Comparison of ENCODE assay signal across 24 cellular contexts in the genomic region with DNA sequence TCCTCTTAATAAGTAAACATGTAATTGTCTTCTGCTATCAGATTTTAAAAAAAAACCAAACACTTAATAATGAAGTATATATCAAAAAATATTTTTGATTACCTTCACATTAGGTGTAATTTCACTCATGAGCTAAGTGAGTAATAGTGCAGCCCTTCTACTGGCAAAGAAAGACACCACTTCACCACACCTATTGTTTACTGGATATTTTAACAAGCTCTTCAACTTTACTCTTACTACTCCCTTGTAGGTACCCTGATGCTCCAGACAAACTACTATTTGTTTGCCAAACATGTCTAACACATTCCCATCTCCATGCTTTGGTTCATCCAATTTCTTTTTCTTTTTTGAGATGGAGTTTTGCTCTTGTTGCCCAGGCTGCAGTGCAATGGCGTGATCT. TPM values are rescaled to one million over a fixed set of nuclear protein-coding genes. Genes with fewer than 3 reads are reported as not detected.
A peak's percentile ranks its signal among the peaks of the same experiment; 100 is the strongest.
DNase-seq lines count a peak whose midpoint lies in the region; ATAC-seq and TF ChIP-seq lines count a peak whose summit lies in the region.
"Had no signal": no experiment of that assay in that cellular context is flagged by ENCODE, and none has a peak within 500 bp of the region (broad histone marks: within the 10 kb centered on the region; RNA-seq: fewer than 3 reads in every experiment).

No MANE protein-coding gene starts in this region.

- no peak for TF ChIP-seq CTCF in Caco-2 (IDR thresholded peaks at IDR 0.05; ENCODE audit: insufficient read depth in 1 of 2, low read depth in 1 of 2, low read length in 1 of 2, severe bottlenecking in 1 of 2, unreplicated experiment in 1 of 2)
- TF ChIP-seq CTCF in RWPE2 (IDR thresholded peaks at IDR 0.05; ENCODE audit: poor library complexity, severe bottlenecking), result no peak
- no peak for TF ChIP-seq CTCF in hepatocyte (IDR thresholded peaks at IDR 0.05; ENCODE audit: poor library complexity)
- no peak for TF ChIP-seq CTCF in progenitor cell of endocrine pancreas (IDR thresholded peaks at IDR 0.05; ENCODE audit: unreplicated experiment)

- BruUV-seq in Caco-2 (replicated peaks; lab: Mats Ljungman, UMichigan), result no TSS peak

- no peaks in the 10 kb centered on the region for H3K79me2 ChIP-seq in hepatocyte

- peak; percentile 55; the same call in 2 of the 3 replicates for ATAC-seq in RWPE2 (ENCODE audit: low read depth)

- no peaks in the 10 kb centered on the region for H4K20me1 ChIP-seq in hepatocyte (ENCODE audit: insufficient read depth, poor library complexity, severe bottlenecking)
- H4K20me1 ChIP-seq: BLaER1 treated with 17β-estradiol and CSF1 and Interleukin-3, amounts not matched to agents 10 nM and 100 nM had no signal

- H3K36me3 Mint-ChIP-seq in Caco-2 (ENCODE audit: insufficient read depth, unreplicated experiment) (peaks cover 11% of the 10 kb centered on the region), progenitor cell of endocrine pancreas (ENCODE audit: insufficient read depth) (peaks cover 3% of the 10 kb centered on the region)

- no peaks in the 10 kb centered on the region for H3K9me3 Mint-ChIP-seq in Caco-2 (ENCODE audit: unreplicated experiment)
- no peaks in the 10 kb centered on the region for H3K9me3 Mint-ChIP-seq in progenitor cell of endocrine pancreas (ENCODE audit: low read depth)
- H3K9me3 Mint-ChIP-seq: CD4-positive, alpha-beta memory T cell had no signal

- H3K4me1 ChIP-seq in Caco-2, result peaks cover 13% of the 10 kb centered on the region; the same call in 1 of the 2 replicates
- H3K4me1 ChIP-seq in RWPE2 (ENCODE audit: insufficient read depth, poor library complexity, severe bottlenecking), result peaks cover 13% of the 10 kb centered on the region
- H3K4me1 ChIP-seq in hepatocyte (ENCODE audit: insufficient read depth), result no peaks in the 10 kb centered on the region
- H3K4me1 ChIP-seq: BLaER1 treated with 17β-estradiol and CSF1 and Interleukin-3, amounts not matched to agents 10 nM and 100 nM had no signal

- POLR2A ChIA-PET in Caco-2 (lab: Charles Lee), result interaction anchor here (1.4 kb wide), 1 partner anchor 37 kb away, joined by 10 read pairs; the partner anchor contains the start of gene WDR89

- H3K9me2 ChIP-seq in hepatocyte (replicated peaks; ENCODE audit: insufficient read depth), result no peaks in the 10 kb centered on the region

- H3K4me1 Mint-ChIP-seq in Caco-2 (ENCODE audit: low read depth, unreplicated experiment) (peaks cover 7% of the 10 kb centered on the region), progenitor cell of endocrine pancreas (ENCODE audit: low read depth) (no peaks in the 10 kb centered on the region)

- H3K4me3 ChIP-seq in Caco-2 (ENCODE audit: low read depth, low read length), result no peak overlapping the region
- H3K4me3 ChIP-seq in RWPE2 (ENCODE audit: severe bottlenecking), result no peak overlapping the region
- no peak overlapping the region for H3K4me3 ChIP-seq in hepatocyte
- H3K4me3 ChIP-seq: A549; BLaER1 treated with 17β-estradiol and CSF1 and Interleukin-3, amounts not matched to agents 10 nM and 100 nM had no signal

- H2AFZ ChIP-seq in hepatocyte, result no peak overlapping the region

- CTCF ChIA-PET in Caco-2 (lab: Charles Lee), result no interaction called here

- no peaks in the 10 kb centered on the region for H3K9me3 ChIP-seq in Caco-2
- no peaks in the 10 kb centered on the region for H3K9me3 ChIP-seq in RWPE2 (ENCODE audit: severe bottlenecking)
- no peaks in the 10 kb centered on the region for H3K9me3 ChIP-seq in hepatocyte (ENCODE audit: low read depth)
- H3K9me3 ChIP-seq: A549; BLaER1 treated with 17β-estradiol and CSF1 and Interleukin-3, amounts not matched to agents 10 nM and 100 nM had no signal

- peak overlapping the region; percentile 8 for H3K4me2 ChIP-seq in hepatocyte
- H3K4me2 ChIP-seq: A549; BLaER1 treated with 17β-estradiol and CSF1 and Interleukin-3, amounts not matched to agents 10 nM and 100 nM had no signal

- H3K27me3 Mint-ChIP-seq in Caco-2 (ENCODE audit: insufficient read depth, unreplicated experiment) (no peaks in the 10 kb centered on the region), progenitor cell of endocrine pancreas (no peaks in the 10 kb centered on the region)
- H3K27me3 Mint-ChIP-seq: CD4-positive, alpha-beta memory T cell had no signal

- intact Hi-C loops in Caco-2 (cut with micrococcal nuclease; ENCODE audit: unreplicated experiment), result loop anchor here (5.0 kb wide), 1 partner anchor 49 kb away; the partner anchor contains the start of gene SGPP1

- peak overlapping the region; percentile 21 for H3K27ac ChIP-seq in RWPE2 (ENCODE audit: poor library complexity, severe bottlenecking)
- peak overlapping the region; percentile 63 for H3K27ac ChIP-seq in hepatocyte
- H3K27ac ChIP-seq: A549; BLaER1 treated with 17β-estradiol and CSF1 and Interleukin-3, amounts not matched to agents 10 nM and 100 nM; HL-60 had no signal

- H3K27me3 ChIP-seq in Caco-2 (replicated peaks; ENCODE audit: control insufficient read depth, insufficient read depth, low read length) (no peaks in the 10 kb centered on the region), RWPE2 (ENCODE audit: insufficient read depth, poor library complexity, severe bottlenecking) (no peaks in the 10 kb centered on the region), hepatocyte (no peaks in the 10 kb centered on the region)
- H3K27me3 ChIP-seq: BLaER1 treated with 17β-estradiol and CSF1 and Interleukin-3, amounts not matched to agents 10 nM and 100 nM had no signal

- H3K36me3 ChIP-seq in Caco-2 (ENCODE audit: control insufficient read depth, insufficient read depth, low read length) (no peaks in the 10 kb centered on the region), RWPE2 (ENCODE audit: low read depth) (peaks cover 17% of the 10 kb centered on the region), hepatocyte (replicated peaks; ENCODE audit: insufficient read depth, low read depth) (no peaks in the 10 kb centered on the region)

- WGBS in hepatocyte (ENCODE audit: low lambda C conversion rate, missing lambda C conversion rate), result 100% methylated on average over 1 of the region's 1 CpG

- DNase-seq in Caco-2 (no peak), RWPE2 (ENCODE audit: low spot score) (no peak), hepatocyte (ENCODE audit: low spot score) (no peak), progenitor cell of endocrine pancreas (ENCODE audit: low spot score, unreplicated experiment) (no peak), GM19240 (ENCODE audit: insufficient read length, low spot score) (no peak), GDM1 (lab: John Stamatoyannopoulos, UW) (no peak), DMS53 treated with DMSO at 0.1 percent for 48 hours (lab: John Stamatoyannopoulos, UW; ENCODE audit: unreplicated experiment) (no peak)
- DNase-seq in effector CD8-positive, alpha-beta T cell (lab: John Stamatoyannopoulos, UW), result no peak
- DNase-seq: AML-193; CD4-positive, alpha-beta memory T cell; COR-L47; DMS 273 treated with DMSO at 0.1 percent for 48 hours; DMS79 treated with DMSO at 0.1 percent for 48 hours; NCI-H1092; NCI-H1417 treated with DMSO at 0.1 percent for 48 hours; NCI-H1694 treated with DMSO at 0.1 percent for 48 hours; NCI-H2081 treated with DMSO at 0.1 percent for 48 hours; NCI-H524 treated with DMSO at 0.1 percent for 48 hours; NCI-H774; RPMI8226; SHP77 had no signal

- H3K27ac Mint-ChIP-seq in Caco-2 (ENCODE audit: unreplicated experiment) (peak overlapping the region; percentile 78), progenitor cell of endocrine pancreas (peak overlapping the region; percentile 59)

- peak overlapping the region; percentile 28 for H3K4me3 Mint-ChIP-seq in Caco-2 (ENCODE audit: unreplicated experiment)
- H3K4me3 Mint-ChIP-seq in progenitor cell of endocrine pancreas (ENCODE audit: low read depth), result no peak overlapping the region
- H3K4me3 Mint-ChIP-seq: CD4-positive, alpha-beta memory T cell had no signal

RNA-seq across cellular contexts. Expression of gene WDR89, which starts 36.9 kb away (rescaled TPM):
- 14.4 and 16.6 TPM in 2 replicates for total RNA-seq in Caco-2 (2022)
- 12.3 and 14.6 TPM in 2 replicates for total RNA-seq in hepatocyte
- polyA plus RNA-seq in hepatocyte, result 3.9 and 5.6 TPM in 2 replicates
- total RNA-seq in progenitor cell of endocrine pancreas, result 18.6 and 20.6 TPM in 2 replicates

RNA-seq across cellular contexts. Expression of gene SGPP1, which starts 49.3 kb away (rescaled TPM):
- 15.2 and 16.9 TPM in 2 replicates for total RNA-seq in Caco-2 (2022)
- total RNA-seq in hepatocyte, result 19.8 and 23.9 TPM in 2 replicates
- 12.0 and 17.8 TPM in 2 replicates for polyA plus RNA-seq in hepatocyte
- total RNA-seq in progenitor cell of endocrine pancreas, result 6.4 and 6.5 TPM in 2 replicates
